Comparison of ENCODE assay signal across 1 cellular context in genomic region chr10:116732546-116732945, GRCh38.
TF ChIP-seq lines count a peak whose summit lies in the region.

No MANE protein-coding gene starts in this region.

TF ChIP-seq in IMR-90, 13 proteins besides CTCF, POLR2A, EP300 and RAD21:
- TF ChIP-seq RFX5 (IDR thresholded peaks at IDR 0.05; ENCODE audit: low read depth, low read length) (no peak), MAZ (IDR thresholded peaks at IDR 0.05; ENCODE audit: borderline replicate concordance, low read depth, low read length) (no peak), SMC3 (IDR thresholded peaks at IDR 0.05; ENCODE audit: low read depth, low read length) (no peak), MXI1 (IDR thresholded peaks at IDR 0.05; ENCODE audit: borderline replicate concordance, low read depth, low read length) (no peak), MAFK (IDR thresholded peaks at IDR 0.05; ENCODE audit: low read depth, low read length) (no peak), CHD1 (IDR thresholded peaks at IDR 0.05; ENCODE audit: low read depth, low read length) (no peak), BHLHE40 (IDR thresholded peaks at IDR 0.05; ENCODE audit: low read depth, low read length) (no peak), CEBPB (IDR thresholded peaks at IDR 0.05; ENCODE audit: low read depth, low read length) (no peak), ELK1 (IDR thresholded peaks at IDR 0.05; ENCODE audit: borderline replicate concordance, low read depth, low read length) (no peak), RCOR1 (IDR thresholded peaks at IDR 0.05; ENCODE audit: insufficient replicate concordance, low read length) (no peak), USF2 (IDR thresholded peaks at IDR 0.05; ENCODE audit: low read depth, low read length) (no peak), FOS (IDR thresholded peaks at IDR 0.05; ENCODE audit: low read depth, low read length) (no peak), NFE2L2 (IDR thresholded peaks at IDR 0.05; ENCODE audit: low read depth, low read length) (no peak)
